Comparison of ENCODE assay signal across 8 cellular contexts in genomic region chr1:159010398-159010797, GRCh38. TPM values are rescaled to one million over a fixed set of nuclear protein-coding genes. Genes with fewer than 3 reads are reported as not detected.
A peak's percentile ranks its signal among the peaks of the same experiment; 100 is the strongest.
DNase-seq lines count a peak whose midpoint lies in the region; ATAC-seq and TF ChIP-seq lines count a peak whose summit lies in the region.

No MANE protein-coding gene starts in this region.

- TF ChIP-seq CTCF in breast epithelium (IDR thresholded peaks at IDR 0.05) = no peak
- no peak for TF ChIP-seq CTCF in vagina (IDR thresholded peaks at IDR 0.05)

- H3K36me3 ChIP-seq in breast epithelium (no peaks in the 10 kb centered on the region), mucosa of rectum (ENCODE audit: control insufficient read depth in 2 of 2, insufficient read depth in 2 of 2, low read length in 2 of 2) (no peaks in the 10 kb centered on the region), vagina (peaks cover 0 to 7% of the 10 kb centered on the region in 2 donors)

- no peaks in the 10 kb centered on the region for H3K9me3 ChIP-seq in right cardiac atrium (ENCODE audit: control insufficient read depth, low read length)
- no peaks in the 10 kb centered on the region for H3K9me3 ChIP-seq in breast epithelium
- no peaks in the 10 kb centered on the region for H3K9me3 ChIP-seq in mucosa of rectum (ENCODE audit: control insufficient read depth in 2 of 2, low read length in 2 of 2)
- H3K9me3 ChIP-seq in vagina = no peaks in the 10 kb centered on the region

- WGBS in right cardiac atrium = 23% methylated on average over 5 of the region's 5 CpGs

- H3K4me1 ChIP-seq in right cardiac atrium (ENCODE audit: control insufficient read depth, insufficient read depth, low read length) (peaks cover 3% of the 10 kb centered on the region), breast epithelium (no peaks in the 10 kb centered on the region), mucosa of rectum (ENCODE audit: control insufficient read depth in 2 of 2, insufficient read depth in 2 of 2, low read length in 2 of 2) (peaks cover 5 to 6% of the 10 kb centered on the region in 2 donors), vagina (peaks cover 61% of the 10 kb centered on the region)

- intact Hi-C loops in right cardiac atrium (cut with DNase I) = no loop called here
- intact Hi-C loops in Right ventricle myocardium superior (cut with DNase I) = no loop called here
- intact Hi-C loops in breast epithelium (cut with DNase I; ENCODE audit: low total_unique reads) = no loop called here
- intact Hi-C loops in vagina (cut with DNase I) = no loop called here

- H3K27ac ChIP-seq in right cardiac atrium (ENCODE audit: low read length) (peak overlapping the region; percentile 51), breast epithelium (peak overlapping the region; percentile 89 to 92), mucosa of rectum (ENCODE audit: low read depth in 2 of 2, low read length in 2 of 2) (peak overlapping the region; percentile 82 to 84), vagina (peak overlapping the region; percentile 85)

- H3K27me3 ChIP-seq in right cardiac atrium (ENCODE audit: control insufficient read depth, insufficient read depth) (no peaks in the 10 kb centered on the region), breast epithelium (no peaks in the 10 kb centered on the region), mucosa of rectum (ENCODE audit: control insufficient read depth in 2 of 2, insufficient read depth in 2 of 2, low read length in 2 of 2) (no peaks in the 10 kb centered on the region), vagina (no peaks in the 10 kb centered on the region)

- DNase-seq in right cardiac atrium (no peak), Right ventricle myocardium superior (no peak), breast epithelium (ENCODE audit: low spot score in 2 of 2) (no peak), vagina (ENCODE audit: extremely low spot score in 2 of 2) (no peak), activated gamma-delta T cell (lab: John Stamatoyannopoulos, UW) (no peak)
- no peak for DNase-seq in central memory CD4-positive, alpha-beta T cell

- TF ChIP-seq POLR2A in breast epithelium (IDR thresholded peaks at IDR 0.05) (no peak), vagina (IDR thresholded peaks at IDR 0.05) (no peak)

- ATAC-seq in right cardiac atrium = no peak
- ATAC-seq in Right ventricle myocardium superior (ENCODE audit: poor library complexity) = no peak
- ATAC-seq in HG03280 (IDR thresholded peaks at IDR 0.05; ENCODE audit: unreplicated experiment) = no peak

- peak overlapping the region; percentile 93 for H3K4me3 ChIP-seq in right cardiac atrium (ENCODE audit: low read length)
- H3K4me3 ChIP-seq in breast epithelium = peak overlapping the region; percentile 55 to 69 (median 62)
- H3K4me3 ChIP-seq in mucosa of rectum (ENCODE audit: low read length in 2 of 2) = peak overlapping the region; percentile 66 to 84
- H3K4me3 ChIP-seq in vagina = peak overlapping the region; percentile 41 to 58

- H3K9ac ChIP-seq in mucosa of rectum (ENCODE audit: low read depth in 1 of 2, low read length in 2 of 2) = peak overlapping the region; percentile 64 to 66

RNA-seq across cellular contexts. Expression of gene IFI16, which starts 0.7 kb away (rescaled TPM):
- total RNA-seq in right cardiac atrium = 10 to 100 TPM; 29.5 to 43.1 (median 34.1) TPM
- polyA plus RNA-seq in right cardiac atrium = 34.1 TPM
- 21.1 TPM for total RNA-seq in Right ventricle myocardium superior
- total RNA-seq in breast epithelium = 100 to 1,000 TPM in 2 of 3 donors, 10 to 100 TPM in 1; 96.2 to 132 (median 109) TPM
- 101 TPM for total RNA-seq in vagina
